In the genomic region with DNA sequence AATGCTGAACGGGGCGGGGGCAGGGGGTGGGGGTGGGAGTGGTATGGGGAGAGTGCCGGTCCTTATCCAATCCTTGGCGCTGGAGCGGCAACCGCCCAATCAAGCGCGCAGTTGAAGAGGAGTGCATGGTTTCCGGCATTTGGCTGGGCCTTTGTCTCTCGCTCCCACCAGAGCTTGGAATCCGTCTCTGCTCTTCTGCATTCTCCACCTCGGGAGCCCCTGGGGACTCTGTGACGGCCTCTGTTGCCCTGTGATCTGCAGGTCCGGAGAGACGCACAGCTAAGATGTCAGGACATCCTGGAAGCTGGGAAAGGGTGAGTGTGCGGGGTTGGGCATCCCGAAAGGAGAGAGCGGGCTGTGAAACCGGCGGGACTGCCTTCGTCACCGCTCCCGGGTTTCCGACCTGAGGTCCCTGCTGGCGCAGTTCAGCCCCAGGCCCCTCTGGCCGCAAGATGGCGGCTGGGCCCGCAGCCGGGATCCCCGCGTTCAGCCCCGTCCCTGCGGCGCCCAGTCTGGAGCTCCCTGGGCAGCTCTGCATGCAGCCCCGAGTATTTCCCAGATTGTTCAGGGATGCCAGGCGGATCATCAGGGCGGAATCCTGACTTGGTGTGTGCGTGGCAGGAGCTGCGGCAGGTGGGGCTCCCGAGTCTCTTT, we compare ENCODE assay signal across 8 cellular contexts. TPM values are rescaled to one million over a fixed set of nuclear protein-coding genes. Genes with fewer than 3 reads are reported as not detected.
DNase-seq lines count a peak whose midpoint lies in the region; ATAC-seq and TF ChIP-seq lines count a peak whose summit lies in the region.

No MANE protein-coding gene starts in this region.

- peak; percentile 13 for TF ChIP-seq CTCF in GM10266 (IDR thresholded peaks at IDR 0.05; ENCODE audit: control insufficient read depth, insufficient read depth, low read depth, missing control alignments)
- TF ChIP-seq CTCF in prostate gland (IDR thresholded peaks at IDR 0.05), result peak in 2 of 4 experiments; percentile 14 to 28

- no peaks in the 10 kb centered on the region for H3K27me3 ChIP-seq in prostate gland (replicated peaks; ENCODE audit: insufficient read depth)

- no peaks in the 10 kb centered on the region for H3K9me3 ChIP-seq in prostate gland

- intact Hi-C loops in left ventricle myocardium superior (cut with micrococcal nuclease), result no loop called here
- intact Hi-C loops in prostate gland (cut with DNase I), result loop anchor here (10.0 kb wide), 1 partner anchor 639 kb away; a partner anchor contains a TSS

- H3K4me3 ChIP-seq in prostate gland (peak overlapping the region; percentile 61 to 69), urinary bladder (ENCODE audit: low read depth, low read length) (peak overlapping the region; percentile 53)

- under 1% methylated on average over 40 of the region's 40 CpGs for WGBS in prostate gland
- under 1% methylated on average over 40 of the region's 40 CpGs for WGBS in urinary bladder

- H3K4me1 ChIP-seq in prostate gland (replicated peaks), result peaks cover 5% of the 10 kb centered on the region
- peaks cover 1% of the 10 kb centered on the region for H3K4me1 ChIP-seq in urinary bladder (ENCODE audit: insufficient read depth)

- ATAC-seq in HG02588 (IDR thresholded peaks at IDR 0.05; ENCODE audit: unreplicated experiment) (peak; percentile 97), left ventricle myocardium superior (peak; percentile 99)

- DNase-seq in GM10266 (ENCODE audit: extremely low spot score) (peak; percentile 92), NCI-H1105 treated with DMSO at 0.1 percent for 48 hours (lab: John Stamatoyannopoulos, UW) (peak; percentile 95), T follicular helper cell (ENCODE audit: low read depth) (peak; percentile 81), amniotic stem cell (lab: John Stamatoyannopoulos, UW) (peak; percentile 77), left ventricle myocardium superior (peak; percentile 91), prostate gland (ENCODE audit: low spot score) (peak; percentile 94)

- peak; percentile 80 for TF ChIP-seq POLR2A in prostate gland (IDR thresholded peaks at IDR 0.05)

- peak overlapping the region; percentile 91 for H3K27ac ChIP-seq in prostate gland
- peak overlapping the region; percentile 89 for H3K27ac ChIP-seq in urinary bladder (ENCODE audit: low read depth)

- H3K36me3 ChIP-seq in prostate gland (no peaks in the 10 kb centered on the region), urinary bladder (ENCODE audit: insufficient read depth) (no peaks in the 10 kb centered on the region)

RNA-seq across cellular contexts. Expression of a gene that starts 53.6 kb away (rescaled TPM):
- total RNA-seq in left ventricle myocardium superior (10.2 TPM), prostate gland (10 to 100 TPM; 21.8 to 22.7 TPM), urinary bladder (76.5 TPM)
- 7.6 TPM for polyA plus RNA-seq in urinary bladder

Comparison
In these comparisons a context has a peak if more than half of its experiments do, and no peak if none do; other contexts are left out.
1. Peak in every context shown above with its lines: DNase-seq, ATAC-seq, H3K4me3 ChIP-seq and H3K27ac ChIP-seq.